ENCODE assay signal across 1 cellular context in the genomic region with DNA sequence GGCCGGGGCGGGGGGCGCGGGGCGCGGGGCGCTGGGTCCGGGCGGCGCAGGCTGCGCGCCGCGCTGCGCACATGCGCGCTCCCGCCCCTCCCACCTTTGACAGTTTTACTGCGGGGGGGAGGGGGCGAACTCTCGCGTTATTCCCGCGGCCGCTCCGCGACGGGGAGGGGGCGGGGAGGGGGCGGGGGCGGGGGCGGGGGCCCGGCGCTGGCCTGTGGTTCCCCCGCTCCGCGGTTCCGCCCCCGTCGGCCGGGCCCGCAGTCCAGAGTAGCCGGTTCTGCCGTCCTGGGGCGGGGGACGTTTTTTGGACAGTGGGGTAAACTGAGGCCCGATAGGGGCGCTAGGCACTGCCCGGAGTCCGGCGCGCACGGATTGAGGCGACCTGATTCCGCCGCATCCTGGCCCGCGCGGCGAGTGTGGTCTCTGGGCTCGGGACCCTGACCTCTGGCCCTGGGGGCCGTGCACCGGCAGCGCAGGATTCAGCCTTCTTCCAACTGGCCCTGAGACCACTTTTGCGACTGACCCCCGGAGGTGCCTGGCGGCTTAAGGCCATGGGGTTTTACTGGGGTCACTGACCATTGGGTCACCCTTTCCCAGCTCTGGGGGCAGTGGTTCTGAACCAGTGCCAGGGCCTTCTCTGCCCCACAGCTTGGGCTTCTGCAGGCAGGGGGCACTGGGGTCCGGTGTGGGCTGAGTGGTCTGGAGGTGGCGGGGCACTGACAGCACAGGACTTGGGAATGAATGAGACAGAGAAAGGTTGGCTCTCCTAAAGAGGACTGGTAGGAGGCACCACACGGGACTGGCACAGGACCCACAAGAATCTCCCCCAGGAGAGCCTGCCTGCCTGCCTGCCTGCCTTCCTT.
TF ChIP-seq lines count a peak whose summit lies in the region.

A gene with protein sequence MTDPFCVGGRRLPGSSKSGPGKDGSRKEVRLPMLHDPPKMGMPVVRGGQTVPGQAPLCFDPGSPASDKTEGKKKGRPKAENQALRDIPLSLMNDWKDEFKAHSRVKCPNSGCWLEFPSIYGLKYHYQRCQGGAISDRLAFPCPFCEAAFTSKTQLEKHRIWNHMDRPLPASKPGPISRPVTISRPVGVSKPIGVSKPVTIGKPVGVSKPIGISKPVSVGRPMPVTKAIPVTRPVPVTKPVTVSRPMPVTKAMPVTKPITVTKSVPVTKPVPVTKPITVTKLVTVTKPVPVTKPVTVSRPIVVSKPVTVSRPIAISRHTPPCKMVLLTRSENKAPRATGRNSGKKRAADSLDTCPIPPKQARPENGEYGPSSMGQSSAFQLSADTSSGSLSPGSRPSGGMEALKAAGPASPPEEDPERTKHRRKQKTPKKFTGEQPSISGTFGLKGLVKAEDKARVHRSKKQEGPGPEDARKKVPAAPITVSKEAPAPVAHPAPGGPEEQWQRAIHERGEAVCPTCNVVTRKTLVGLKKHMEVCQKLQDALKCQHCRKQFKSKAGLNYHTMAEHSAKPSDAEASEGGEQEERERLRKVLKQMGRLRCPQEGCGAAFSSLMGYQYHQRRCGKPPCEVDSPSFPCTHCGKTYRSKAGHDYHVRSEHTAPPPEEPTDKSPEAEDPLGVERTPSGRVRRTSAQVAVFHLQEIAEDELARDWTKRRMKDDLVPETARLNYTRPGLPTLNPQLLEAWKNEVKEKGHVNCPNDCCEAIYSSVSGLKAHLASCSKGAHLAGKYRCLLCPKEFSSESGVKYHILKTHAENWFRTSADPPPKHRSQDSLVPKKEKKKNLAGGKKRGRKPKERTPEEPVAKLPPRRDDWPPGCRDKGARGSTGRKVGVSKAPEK (minus strand): TSS at position 80 of the 863 bp plus-strand sequence. CDS start 1,980 bp downstream, outside the sequence.

TF ChIP-seq in H1, 55 proteins besides CTCF, POLR2A, EP300 and RAD21:
- TF ChIP-seq EZH2 (IDR thresholded peaks at IDR 0.05; ENCODE audit: low read depth, low read length, severe bottlenecking) (peak; percentile 26), KDM5A (IDR thresholded peaks at IDR 0.05; ENCODE audit: low read length) (no peak), JUN (IDR thresholded peaks at IDR 0.05; ENCODE audit: low read depth, low read length) (no peak), ATF2 (IDR thresholded peaks at IDR 0.05; ENCODE audit: low read length) (no peak), TEAD4 (IDR thresholded peaks at IDR 0.05; ENCODE audit: low read depth, low read length) (no peak), BRCA1 (IDR thresholded peaks at IDR 0.05; ENCODE audit: low read depth, low read length) (peak; percentile 60; the same call in 1 of the 2 replicates), POLR2AphosphoS5 (IDR thresholded peaks at IDR 0.05; ENCODE audit: low read depth, low read length) (no peak), TBP (IDR thresholded peaks at IDR 0.05; ENCODE audit: low read depth, low read length) (no peak), ASH2L (IDR thresholded peaks at IDR 0.05; ENCODE audit: low read length) (peak; percentile 31), SIN3A (conservative IDR thresholded peaks at IDR 0.05 in 1 of 2, IDR thresholded peaks at IDR 0.05 in 1 of 2; ENCODE audit: low read depth in 1 of 2, low read length in 2 of 2) (peak; percentile 53 to 62; a peak in 1 of 4 replicates), SP1 (IDR thresholded peaks at IDR 0.05; ENCODE audit: low read depth, low read length) (no peak), HDAC2 (IDR thresholded peaks at IDR 0.05; ENCODE audit: borderline replicate concordance in 1 of 2, low read depth in 2 of 2, low read length in 2 of 2) (no peak), SRF (IDR thresholded peaks at IDR 0.05; ENCODE audit: low read depth, low read length) (no peak), CTBP2 (IDR thresholded peaks at IDR 0.05; ENCODE audit: borderline replicate concordance, insufficient read depth, insufficient read length, low read length) (no peak), SP4 (IDR thresholded peaks at IDR 0.05; ENCODE audit: low read length) (no peak), KDM4A (IDR thresholded peaks at IDR 0.05; ENCODE audit: low read depth, low read length, severe bottlenecking) (peak; percentile 39), TAF1 (IDR thresholded peaks at IDR 0.05; ENCODE audit: low read depth, low read length) (no peak), CEBPB (IDR thresholded peaks at IDR 0.05; ENCODE audit: low read depth, low read length) (no peak), BCL11A (IDR thresholded peaks at IDR 0.05; ENCODE audit: low read depth in 2 of 2, low read length in 2 of 2) (no peak), CREB1 (IDR thresholded peaks at IDR 0.05) (no peak), CBX5 (IDR thresholded peaks at IDR 0.05; ENCODE audit: low read depth, low read length) (no peak), TAF7 (optimal IDR thresholded peaks at IDR 0.05; ENCODE audit: borderline replicate concordance, low read depth, low read length) (no peak), GTF2F1 (IDR thresholded peaks at IDR 0.05; ENCODE audit: borderline replicate concordance, low read depth, low read length) (no peak), CHD1 (IDR thresholded peaks at IDR 0.05; ENCODE audit: low read depth, low read length) (no peak), RNF2 (IDR thresholded peaks at IDR 0.05; ENCODE audit: borderline replicate concordance, low read depth, low read length, missing control alignments, poor library complexity, severe bottlenecking) (no peak), MAFK (IDR thresholded peaks at IDR 0.05; ENCODE audit: low read depth, low read length) (no peak), KDM1A (IDR thresholded peaks at IDR 0.05; ENCODE audit: borderline replicate concordance, low read length) (no peak), USF2 (IDR thresholded peaks at IDR 0.05; ENCODE audit: low read length) (no peak), POU5F1 (IDR thresholded peaks at IDR 0.05; ENCODE audit: low read depth, low read length) (no peak), SIRT6 (IDR thresholded peaks at IDR 0.05; ENCODE audit: low read length) (no peak), TCF12 (IDR thresholded peaks at IDR 0.05; ENCODE audit: low read depth, low read length) (no peak), FOSL1 (IDR thresholded peaks at IDR 0.05; ENCODE audit: insufficient read depth, low read depth, low read length) (no peak), GABPA (IDR thresholded peaks at IDR 0.05; ENCODE audit: borderline replicate concordance, insufficient read depth, low read length) (no peak), PHF8 (conservative IDR thresholded peaks at IDR 0.05; ENCODE audit: low read depth, low read length) (peak; percentile 42; the same call in 1 of the 2 replicates), CHD2 (IDR thresholded peaks at IDR 0.05; ENCODE audit: low read length) (peak; percentile 87), HDAC6 (IDR thresholded peaks at IDR 0.05; ENCODE audit: low read depth, low read length) (no peak), NRF1 (IDR thresholded peaks at IDR 0.05; ENCODE audit: low read depth, low read length) (peak; percentile 6; the same call in 1 of the 2 replicates), SIX5 (IDR thresholded peaks at IDR 0.05; ENCODE audit: low read depth, low read length) (no peak)
- TF ChIP-seq, protein P1, sequence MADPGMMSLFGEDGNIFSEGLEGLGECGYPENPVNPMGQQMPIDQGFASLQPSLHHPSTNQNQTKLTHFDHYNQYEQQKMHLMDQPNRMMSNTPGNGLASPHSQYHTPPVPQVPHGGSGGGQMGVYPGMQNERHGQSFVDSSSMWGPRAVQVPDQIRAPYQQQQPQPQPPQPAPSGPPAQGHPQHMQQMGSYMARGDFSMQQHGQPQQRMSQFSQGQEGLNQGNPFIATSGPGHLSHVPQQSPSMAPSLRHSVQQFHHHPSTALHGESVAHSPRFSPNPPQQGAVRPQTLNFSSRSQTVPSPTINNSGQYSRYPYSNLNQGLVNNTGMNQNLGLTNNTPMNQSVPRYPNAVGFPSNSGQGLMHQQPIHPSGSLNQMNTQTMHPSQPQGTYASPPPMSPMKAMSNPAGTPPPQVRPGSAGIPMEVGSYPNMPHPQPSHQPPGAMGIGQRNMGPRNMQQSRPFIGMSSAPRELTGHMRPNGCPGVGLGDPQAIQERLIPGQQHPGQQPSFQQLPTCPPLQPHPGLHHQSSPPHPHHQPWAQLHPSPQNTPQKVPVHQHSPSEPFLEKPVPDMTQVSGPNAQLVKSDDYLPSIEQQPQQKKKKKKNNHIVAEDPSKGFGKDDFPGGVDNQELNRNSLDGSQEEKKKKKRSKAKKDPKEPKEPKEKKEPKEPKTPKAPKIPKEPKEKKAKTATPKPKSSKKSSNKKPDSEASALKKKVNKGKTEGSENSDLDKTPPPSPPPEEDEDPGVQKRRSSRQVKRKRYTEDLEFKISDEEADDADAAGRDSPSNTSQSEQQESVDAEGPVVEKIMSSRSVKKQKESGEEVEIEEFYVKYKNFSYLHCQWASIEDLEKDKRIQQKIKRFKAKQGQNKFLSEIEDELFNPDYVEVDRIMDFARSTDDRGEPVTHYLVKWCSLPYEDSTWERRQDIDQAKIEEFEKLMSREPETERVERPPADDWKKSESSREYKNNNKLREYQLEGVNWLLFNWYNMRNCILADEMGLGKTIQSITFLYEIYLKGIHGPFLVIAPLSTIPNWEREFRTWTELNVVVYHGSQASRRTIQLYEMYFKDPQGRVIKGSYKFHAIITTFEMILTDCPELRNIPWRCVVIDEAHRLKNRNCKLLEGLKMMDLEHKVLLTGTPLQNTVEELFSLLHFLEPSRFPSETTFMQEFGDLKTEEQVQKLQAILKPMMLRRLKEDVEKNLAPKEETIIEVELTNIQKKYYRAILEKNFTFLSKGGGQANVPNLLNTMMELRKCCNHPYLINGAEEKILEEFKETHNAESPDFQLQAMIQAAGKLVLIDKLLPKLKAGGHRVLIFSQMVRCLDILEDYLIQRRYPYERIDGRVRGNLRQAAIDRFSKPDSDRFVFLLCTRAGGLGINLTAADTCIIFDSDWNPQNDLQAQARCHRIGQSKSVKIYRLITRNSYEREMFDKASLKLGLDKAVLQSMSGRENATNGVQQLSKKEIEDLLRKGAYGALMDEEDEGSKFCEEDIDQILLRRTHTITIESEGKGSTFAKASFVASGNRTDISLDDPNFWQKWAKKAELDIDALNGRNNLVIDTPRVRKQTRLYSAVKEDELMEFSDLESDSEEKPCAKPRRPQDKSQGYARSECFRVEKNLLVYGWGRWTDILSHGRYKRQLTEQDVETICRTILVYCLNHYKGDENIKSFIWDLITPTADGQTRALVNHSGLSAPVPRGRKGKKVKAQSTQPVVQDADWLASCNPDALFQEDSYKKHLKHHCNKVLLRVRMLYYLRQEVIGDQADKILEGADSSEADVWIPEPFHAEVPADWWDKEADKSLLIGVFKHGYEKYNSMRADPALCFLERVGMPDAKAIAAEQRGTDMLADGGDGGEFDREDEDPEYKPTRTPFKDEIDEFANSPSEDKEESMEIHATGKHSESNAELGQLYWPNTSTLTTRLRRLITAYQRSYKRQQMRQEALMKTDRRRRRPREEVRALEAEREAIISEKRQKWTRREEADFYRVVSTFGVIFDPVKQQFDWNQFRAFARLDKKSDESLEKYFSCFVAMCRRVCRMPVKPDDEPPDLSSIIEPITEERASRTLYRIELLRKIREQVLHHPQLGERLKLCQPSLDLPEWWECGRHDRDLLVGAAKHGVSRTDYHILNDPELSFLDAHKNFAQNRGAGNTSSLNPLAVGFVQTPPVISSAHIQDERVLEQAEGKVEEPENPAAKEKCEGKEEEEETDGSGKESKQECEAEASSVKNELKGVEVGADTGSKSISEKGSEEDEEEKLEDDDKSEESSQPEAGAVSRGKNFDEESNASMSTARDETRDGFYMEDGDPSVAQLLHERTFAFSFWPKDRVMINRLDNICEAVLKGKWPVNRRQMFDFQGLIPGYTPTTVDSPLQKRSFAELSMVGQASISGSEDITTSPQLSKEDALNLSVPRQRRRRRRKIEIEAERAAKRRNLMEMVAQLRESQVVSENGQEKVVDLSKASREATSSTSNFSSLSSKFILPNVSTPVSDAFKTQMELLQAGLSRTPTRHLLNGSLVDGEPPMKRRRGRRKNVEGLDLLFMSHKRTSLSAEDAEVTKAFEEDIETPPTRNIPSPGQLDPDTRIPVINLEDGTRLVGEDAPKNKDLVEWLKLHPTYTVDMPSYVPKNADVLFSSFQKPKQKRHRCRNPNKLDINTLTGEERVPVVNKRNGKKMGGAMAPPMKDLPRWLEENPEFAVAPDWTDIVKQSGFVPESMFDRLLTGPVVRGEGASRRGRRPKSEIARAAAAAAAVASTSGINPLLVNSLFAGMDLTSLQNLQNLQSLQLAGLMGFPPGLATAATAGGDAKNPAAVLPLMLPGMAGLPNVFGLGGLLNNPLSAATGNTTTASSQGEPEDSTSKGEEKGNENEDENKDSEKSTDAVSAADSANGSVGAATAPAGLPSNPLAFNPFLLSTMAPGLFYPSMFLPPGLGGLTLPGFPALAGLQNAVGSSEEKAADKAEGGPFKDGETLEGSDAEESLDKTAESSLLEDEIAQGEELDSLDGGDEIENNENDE (IDR thresholded peaks at IDR 0.05; ENCODE audit: insufficient replicate concordance, low read length): no peak
- TF ChIP-seq, protein P2, sequence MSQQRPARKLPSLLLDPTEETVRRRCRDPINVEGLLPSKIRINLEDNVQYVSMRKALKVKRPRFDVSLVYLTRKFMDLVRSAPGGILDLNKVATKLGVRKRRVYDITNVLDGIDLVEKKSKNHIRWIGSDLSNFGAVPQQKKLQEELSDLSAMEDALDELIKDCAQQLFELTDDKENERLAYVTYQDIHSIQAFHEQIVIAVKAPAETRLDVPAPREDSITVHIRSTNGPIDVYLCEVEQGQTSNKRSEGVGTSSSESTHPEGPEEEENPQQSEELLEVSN (IDR thresholded peaks at IDR 0.05): no peak
- TF ChIP-seq, protein P3, sequence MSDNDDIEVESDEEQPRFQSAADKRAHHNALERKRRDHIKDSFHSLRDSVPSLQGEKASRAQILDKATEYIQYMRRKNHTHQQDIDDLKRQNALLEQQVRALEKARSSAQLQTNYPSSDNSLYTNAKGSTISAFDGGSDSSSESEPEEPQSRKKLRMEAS (IDR thresholded peaks at IDR 0.05): peak; percentile 61; the same call in 1 of the 2 replicates
- TF ChIP-seq, protein P4, sequence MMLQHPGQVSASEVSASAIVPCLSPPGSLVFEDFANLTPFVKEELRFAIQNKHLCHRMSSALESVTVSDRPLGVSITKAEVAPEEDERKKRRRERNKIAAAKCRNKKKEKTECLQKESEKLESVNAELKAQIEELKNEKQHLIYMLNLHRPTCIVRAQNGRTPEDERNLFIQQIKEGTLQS (IDR thresholded peaks at IDR 0.05; ENCODE audit: insufficient read depth, low read depth, low read length): no peak
